Comparison of ENCODE assay signal across 1 cellular context in the genomic region with DNA sequence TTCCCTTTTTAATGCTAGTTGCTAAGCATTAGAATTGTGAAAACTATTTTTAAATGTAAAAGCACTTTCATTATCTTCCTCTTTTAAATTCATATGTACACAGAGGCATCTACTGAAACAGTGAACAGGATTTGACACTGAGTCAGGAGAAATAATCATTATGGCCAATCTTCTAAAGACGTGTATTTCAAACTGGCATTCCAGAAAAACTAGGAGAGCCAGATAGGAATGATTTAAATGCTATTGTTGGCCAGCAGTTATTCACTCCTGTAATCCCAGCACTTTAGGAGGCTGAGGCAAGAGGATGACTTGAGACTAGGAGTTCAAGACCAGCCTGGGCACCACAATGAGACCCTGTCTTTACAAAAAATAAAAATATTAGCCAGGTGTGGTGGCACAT.
TF ChIP-seq lines count a peak whose summit lies in the region.

No MANE protein-coding gene starts in this region.

TF ChIP-seq in WTC11, 78 proteins besides CTCF, POLR2A, EP300 and RAD21 (continued from another document):
- TF ChIP-seq, protein P1, sequence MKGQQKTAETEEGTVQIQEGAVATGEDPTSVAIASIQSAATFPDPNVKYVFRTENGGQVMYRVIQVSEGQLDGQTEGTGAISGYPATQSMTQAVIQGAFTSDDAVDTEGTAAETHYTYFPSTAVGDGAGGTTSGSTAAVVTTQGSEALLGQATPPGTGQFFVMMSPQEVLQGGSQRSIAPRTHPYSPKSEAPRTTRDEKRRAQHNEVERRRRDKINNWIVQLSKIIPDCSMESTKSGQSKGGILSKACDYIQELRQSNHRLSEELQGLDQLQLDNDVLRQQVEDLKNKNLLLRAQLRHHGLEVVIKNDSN (CRISPR knock-in tag; IDR thresholded peaks at IDR 0.05) = no peak
